In genomic region chr10:75191821-75192568, GRCh38 we compare ENCODE assay signal across 8 cellular contexts. TPM values are rescaled to one million over a fixed set of nuclear protein-coding genes. Genes with fewer than 3 reads are reported as not detected.
DNase-seq lines count a peak whose midpoint lies in the region; ATAC-seq and TF ChIP-seq lines count a peak whose summit lies in the region.

No MANE protein-coding gene starts in this region.

- POLR2A ChIA-PET in A673 (lab: Charles Lee; ENCODE audit: low non-redundant PET): no interaction called here

- H3K27ac ChIP-seq in epithelial cell of prostate (peak overlapping the region; percentile 55), mucosa of rectum (ENCODE audit: low read depth in 2 of 2, low read length in 2 of 2) (peak overlapping the region; percentile 67 to 69), A673 (ENCODE audit: low read depth, low read length, poor library complexity, severe bottlenecking) (no peak overlapping the region)

- peak overlapping the region in 1 of 2 donors; percentile 34 for H3K9ac ChIP-seq in mucosa of rectum (ENCODE audit: low read depth in 1 of 2, low read length in 2 of 2)

- no peaks in the 10 kb centered on the region for H3K36me3 ChIP-seq in mucosa of rectum (ENCODE audit: control insufficient read depth in 2 of 2, insufficient read depth in 2 of 2, low read length in 2 of 2)
- H3K36me3 ChIP-seq in A673 (ENCODE audit: insufficient read depth, low read length, poor library complexity, severe bottlenecking): no peaks in the 10 kb centered on the region

- no peak for ATAC-seq in GM18498 (IDR thresholded peaks at IDR 0.05; ENCODE audit: unreplicated experiment)

- H3K4me3 ChIP-seq in AG09309 (ENCODE audit: control insufficient read depth, low read depth, low read length) (no peak overlapping the region), mucosa of rectum (ENCODE audit: low read length in 2 of 2) (peak overlapping the region in 1 of 2 donors; percentile 27), A673 (ENCODE audit: low read depth, low read length, poor library complexity, severe bottlenecking) (no peak overlapping the region)

- H3K9me3 ChIP-seq in mucosa of rectum (ENCODE audit: control insufficient read depth in 2 of 2, low read length in 2 of 2): no peaks in the 10 kb centered on the region
- H3K9me3 ChIP-seq in A673 (ENCODE audit: low read depth, low read length, poor library complexity, severe bottlenecking): no peaks in the 10 kb centered on the region

- H3K27me3 ChIP-seq in mucosa of rectum (ENCODE audit: control insufficient read depth in 2 of 2, insufficient read depth in 2 of 2, low read length in 2 of 2) (no peaks in the 10 kb centered on the region), A673 (replicated peaks; ENCODE audit: insufficient read depth, low read depth, low read length, poor library complexity) (no peaks in the 10 kb centered on the region)

- peak; percentile 16 for TF ChIP-seq CTCF in AG09309 (IDR thresholded peaks at IDR 0.05; ENCODE audit: control insufficient read depth, insufficient read depth, low read depth, low read length, missing control alignments)
- TF ChIP-seq CTCF in A673 (conservative IDR thresholded peaks at IDR 0.05; ENCODE audit: low read depth, low read length): no peak

- intact Hi-C loops in A673 (cut with micrococcal nuclease; ENCODE audit: unreplicated experiment): no loop called here

- CTCF ChIA-PET in A673 (lab: Charles Lee): no interaction called here

- DNase-seq in AG09309 (ENCODE audit: low read depth) (peak; percentile 85), NCI-H460 (ENCODE audit: extremely low read depth, low read depth) (peak; percentile 94), epithelial cell of prostate (ENCODE audit: low read depth, low spot score) (no peak), A673 (ENCODE audit: low spot score) (no peak), NCI-H69 (lab: John Stamatoyannopoulos, UW) (no peak)
- no peak for DNase-seq in NK-92 treated with Interleukin-12 subunit alpha and Interleukin-12 subunit beta, amount 100 ng/mL, for 24 hours (lab: John Stamatoyannopoulos, UW)

- no TSS peak for BruUV-seq in A673 (replicated peaks; lab: Mats Ljungman, UMichigan)

- H3K4me1 ChIP-seq in mucosa of rectum (ENCODE audit: control insufficient read depth in 2 of 2, insufficient read depth in 2 of 2, low read length in 2 of 2): peaks cover 16 to 25% of the 10 kb centered on the region in 2 donors
- no peaks in the 10 kb centered on the region for H3K4me1 ChIP-seq in A673 (ENCODE audit: insufficient read depth, low read length, poor library complexity, severe bottlenecking)

RNA-seq across cellular contexts. Expression of gene VDAC2, which starts 18.6 kb away (rescaled TPM):
- total RNA-seq in NCI-H460 (2014; rRNA removed; shearing (Covaris generic)): 323 and 341 TPM in 2 replicates
- polyA plus RNA-seq in NCI-H460 (2014; cell fraction: nucleus; rRNA removed): 205 and 247 TPM in 2 replicates
- 307 and 328 TPM in 2 replicates for total RNA-seq in A673 (2021)

RNA-seq across cellular contexts. Expression of gene COMTD1, which starts 43.8 kb away (rescaled TPM):
- 27.2 and 31.7 TPM in 2 replicates for total RNA-seq in NCI-H460 (2014; rRNA removed; shearing (Covaris generic))
- polyA plus RNA-seq in NCI-H460 (2014; cell fraction: nucleus; rRNA removed): 385 and 421 TPM in 2 replicates
- 3.4 and 3.8 TPM in 2 replicates for total RNA-seq in A673 (2021)

Comparison
In these comparisons a context has a peak if more than half of its experiments do, and no peak if none do; other contexts are left out.
1. DNase-seq: peak in AG09309 (single experiment) and NCI-H460 (single experiment); none in epithelial cell of prostate (single experiment), A673 (single experiment), NK-92 treated with Interleukin-12 subunit alpha and Interleukin-12 subunit beta, amount 100 ng/mL, for 24 hours (single experiment) and NCI-H69 (single experiment).